In genomic region chr6:72784581-72784980, GRCh38 we compare ENCODE assay signal across 15 cellular contexts.
A peak's percentile ranks its signal among the peaks of the same experiment; 100 is the strongest.
DNase-seq lines count a peak whose midpoint lies in the region; ATAC-seq lines count a peak whose summit lies in the region.
"Had no signal": no experiment of that assay in that cellular context is flagged by ENCODE, and none has a peak within 500 bp of the region (broad histone marks: within the 10 kb centered on the region; RNA-seq: fewer than 3 reads in every experiment).

No MANE protein-coding gene starts in this region.

- DNase-seq in ACHN (peak; percentile 5), HCEC 1CT (peak; percentile 89), amniotic stem cell (lab: John Stamatoyannopoulos, UW) (peak; percentile 30), hepatic stellate cell (ENCODE audit: low spot score) (peak; percentile 25), 8988T (no peak), COLO668 (lab: John Stamatoyannopoulos, UW; ENCODE audit: unreplicated experiment) (no peak), Right ventricle myocardium inferior (ENCODE audit: missing footprints) (no peak), NCI-H82 treated with DMSO at 0.1 percent for 48 hours (lab: John Stamatoyannopoulos, UW; ENCODE audit: unreplicated experiment) (no peak)
- DNase-seq: activated T-cell treated with anti-CD3 and anti-CD28 coated beads, Interleukin-2, amount 50 U/mL, for 4 hours; esophagus squamous epithelium; H9; NCI-H1048; nephron progenitor cell; SHP77 treated with DMSO at 0.1 percent for 48 hours; T-helper 9 cell had no signal

- ATAC-seq in Right ventricle myocardium inferior = no peak
- ATAC-seq: activated T-cell treated with anti-CD3 and anti-CD28 coated beads, Interleukin-2, amount 50 U/mL, for 4 hours had no signal

- intact Hi-C loops in Right ventricle myocardium inferior (cut with DNase I) = no loop called here

- in situ Hi-C loops in ACHN (cut with HindIII; ENCODE audit: low pct_ligation_motif_present, low pct_unique_long_range_greater_than_20kb, low sequenced_read_pairs) = no loop called here

Comparison
In these comparisons a context has a peak if more than half of its experiments do, and no peak if none do; other contexts are left out.
1. DNase-seq: peak in ACHN (single experiment), HCEC 1CT (single experiment), amniotic stem cell (single experiment) and hepatic stellate cell (single experiment); none in 8988T (single experiment), COLO668 (single experiment), Right ventricle myocardium inferior (single experiment) and NCI-H82 treated with DMSO at 0.1 percent for 48 hours (single experiment).